ENCODE assay signal across 9 cellular contexts in the genomic region with DNA sequence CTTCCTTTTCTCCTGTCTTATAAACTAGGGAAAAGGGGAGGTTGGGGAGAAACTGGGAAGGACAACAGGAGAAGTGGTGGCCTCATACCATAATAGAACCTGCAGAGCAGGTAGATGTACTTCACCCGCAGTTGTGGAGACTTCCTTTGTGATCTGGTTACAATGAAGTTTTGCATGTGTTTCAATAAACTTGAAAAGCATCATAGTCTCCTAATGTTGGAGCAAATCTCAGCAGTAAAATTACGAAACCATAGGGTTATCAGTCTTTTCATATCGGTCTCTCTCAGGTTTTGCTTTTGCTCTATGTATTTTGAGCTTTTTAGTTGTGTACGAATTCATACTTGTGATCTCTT. TPM values are rescaled to one million over a fixed set of nuclear protein-coding genes. Genes with fewer than 3 reads are reported as not detected.
DNase-seq lines count a peak whose midpoint lies in the region; ATAC-seq and TF ChIP-seq lines count a peak whose summit lies in the region.
"Had no signal": no experiment of that assay in that cellular context is flagged by ENCODE, and none has a peak within 500 bp of the region (broad histone marks: within the 10 kb centered on the region; RNA-seq: fewer than 3 reads in every experiment).

No MANE protein-coding gene starts in this region.

- peak overlapping the region; percentile 77 for H3K4me3 Mint-ChIP-seq in activated CD4-positive, alpha-beta T cell treated with anti-CD3 and anti-CD28 coated beads for 36 hours

- H3K4me1 ChIP-seq in skeletal muscle tissue (ENCODE audit: control insufficient read depth in 3 of 3, insufficient read depth in 3 of 3, low read length in 3 of 3): peaks cover 7 to 12% (median 9%) of the 10 kb centered on the region in 3 donors

- H3K4me2 ChIP-seq in SU-DHL-6 (ENCODE audit: low read depth, low read length, poor library complexity, severe bottlenecking): peak overlapping the region; percentile 50

- H3K9ac ChIP-seq in SU-DHL-6 (ENCODE audit: low read length) (no peak overlapping the region), skeletal muscle tissue (ENCODE audit: low read depth in 1 of 3, low read length in 3 of 3) (peak overlapping the region in 2 of 3 donors; percentile 34 to 71)

- H3K27me3 Mint-ChIP-seq in activated CD4-positive, alpha-beta T cell treated with anti-CD3 and anti-CD28 coated beads for 36 hours: peaks cover 2% of the 10 kb centered on the region

- H3K9me3 ChIP-seq in SU-DHL-6 (ENCODE audit: insufficient read depth, low read length) (no peaks in the 10 kb centered on the region), skeletal muscle tissue (ENCODE audit: control insufficient read depth in 3 of 3, low read length in 3 of 3) (no peaks in the 10 kb centered on the region)

- H3K79me2 ChIP-seq in SU-DHL-6 (ENCODE audit: insufficient read depth, low read length): no peaks in the 10 kb centered on the region

- H3K36me3 ChIP-seq in SU-DHL-6 (ENCODE audit: low read length) (no peaks in the 10 kb centered on the region), skeletal muscle tissue (ENCODE audit: control insufficient read depth in 3 of 3, insufficient read depth in 3 of 3, low read length in 3 of 3) (no peaks in the 10 kb centered on the region)

- H3K9me3 Mint-ChIP-seq in activated CD4-positive, alpha-beta T cell treated with anti-CD3 and anti-CD28 coated beads for 36 hours (ENCODE audit: low read depth): no peaks in the 10 kb centered on the region

- H3K4me3 ChIP-seq in SU-DHL-6 (ENCODE audit: insufficient read depth, low read length, poor library complexity, severe bottlenecking) (no peak overlapping the region), foreskin fibroblast (ENCODE audit: low read depth in 1 of 2, low read length in 2 of 2) (peak overlapping the region; percentile 52 to 62), skeletal muscle tissue (ENCODE audit: low read length in 3 of 3) (peak overlapping the region in 2 of 3 donors; percentile 67)

- H3K27me3 ChIP-seq in SU-DHL-6 (ENCODE audit: low read length): no peaks in the 10 kb centered on the region
- peaks cover 0 to 4% (median 4%) of the 10 kb centered on the region in 3 donors for H3K27me3 ChIP-seq in skeletal muscle tissue (ENCODE audit: control insufficient read depth in 3 of 3, insufficient read depth in 3 of 3, low read length in 3 of 3)

- no peak for ATAC-seq in activated CD4-positive, alpha-beta T cell treated with anti-CD3 and anti-CD28 coated beads for 36 hours

- intact Hi-C loops in activated CD4-positive, alpha-beta T cell treated with anti-CD3 and anti-CD28 coated beads for 36 hours (cut with DNase I, micrococcal nuclease): loop anchor here in 1 of 2 experiments (2.0 to 10.0 kb wide), 7 partner anchors 68 to 666 kb away; partner anchors contain the start of genes DUSP28, MTERF4 and PPP1R7
- intact Hi-C loops in posterior cingulate gyrus (cut with DNase I): loop anchor here (10.0 kb wide), 1 partner anchor 144 kb away; no protein-coding TSS in a partner anchor

- TF ChIP-seq CTCF in SU-DHL-6 (IDR thresholded peaks at IDR 0.05; ENCODE audit: insufficient read depth, low read length, poor library complexity, severe bottlenecking): peak; percentile 8
- no peak for TF ChIP-seq CTCF in foreskin fibroblast (IDR thresholded peaks at IDR 0.05; ENCODE audit: low read depth, low read length)

- no peak overlapping the region for H2AFZ ChIP-seq in SU-DHL-6 (ENCODE audit: low read depth, low read length, severe bottlenecking)

- 0 out of 2 replicates have a peak, but pooled peaks cover 3% of the 10 kb centered on the region for H3F3A ChIP-seq in SU-DHL-6 (ENCODE audit: insufficient read depth)

- peaks cover 12% of the 10 kb centered on the region for H3K4me1 Mint-ChIP-seq in activated CD4-positive, alpha-beta T cell treated with anti-CD3 and anti-CD28 coated beads for 36 hours

- CTCF ChIA-PET in activated CD4-positive, alpha-beta T cell treated with anti-CD3 and anti-CD28 coated beads for 36 hours (lab: Charles Lee): interaction anchor here (0.8 to 1.3 kb wide), 5 partner anchors 15 to 653 kb away, joined by 3 to 4 read pairs (median 3); partner anchors contain the start of gene PASK

- no peaks in the 10 kb centered on the region for H4K20me1 ChIP-seq in SU-DHL-6 (ENCODE audit: low read depth, low read length)

- H3K27ac Mint-ChIP-seq in activated CD4-positive, alpha-beta T cell treated with anti-CD3 and anti-CD28 coated beads for 36 hours: no peak overlapping the region

- H3K9me2 ChIP-seq in SU-DHL-6 (replicated peaks; ENCODE audit: insufficient read depth, low read length): no peaks in the 10 kb centered on the region

- POLR2A ChIA-PET in activated CD4-positive, alpha-beta T cell treated with anti-CD3 and anti-CD28 coated beads for 36 hours (lab: Charles Lee): no interaction called here

- no peaks in the 10 kb centered on the region for H3K36me3 Mint-ChIP-seq in activated CD4-positive, alpha-beta T cell treated with anti-CD3 and anti-CD28 coated beads for 36 hours (ENCODE audit: low read depth)

- DNase-seq in activated CD4-positive, alpha-beta T cell treated with anti-CD3 and anti-CD28 coated beads for 36 hours: no peak
- no peak for DNase-seq in activated CD4-positive, alpha-beta T cell treated with anti-CD3 and anti-CD28 coated beads, Interleukin-2, amount 50 U/mL, for 1 hour
- DNase-seq in foreskin fibroblast: no peak
- no peak for DNase-seq in COR-L47 (lab: John Stamatoyannopoulos, UW)
- DNase-seq in posterior cingulate gyrus: no peak
- DNase-seq in 8988T: no peak
- DNase-seq: activated CD4-positive, alpha-beta T cell treated with anti-CD3 and anti-CD28 coated beads, Interleukin-2, amount 50 U/mL, for 4 hours had no signal

- H3K27ac ChIP-seq in SU-DHL-6 (ENCODE audit: low read depth, low read length) (no peak overlapping the region), skeletal muscle tissue (ENCODE audit: low read depth, low read length) (no peak overlapping the region)

RNA-seq across cellular contexts. Expression of gene ANO7, which starts 30.5 kb away (rescaled TPM):
- total RNA-seq in activated CD4-positive, alpha-beta T cell treated with anti-CD3 and anti-CD28 coated beads for 36 hours: 1 to 10 TPM; 2.1 to 2.4 TPM
- not detected for total RNA-seq in skeletal muscle tissue
